8 cellular contexts compared by ENCODE assay signal in the genomic region with DNA sequence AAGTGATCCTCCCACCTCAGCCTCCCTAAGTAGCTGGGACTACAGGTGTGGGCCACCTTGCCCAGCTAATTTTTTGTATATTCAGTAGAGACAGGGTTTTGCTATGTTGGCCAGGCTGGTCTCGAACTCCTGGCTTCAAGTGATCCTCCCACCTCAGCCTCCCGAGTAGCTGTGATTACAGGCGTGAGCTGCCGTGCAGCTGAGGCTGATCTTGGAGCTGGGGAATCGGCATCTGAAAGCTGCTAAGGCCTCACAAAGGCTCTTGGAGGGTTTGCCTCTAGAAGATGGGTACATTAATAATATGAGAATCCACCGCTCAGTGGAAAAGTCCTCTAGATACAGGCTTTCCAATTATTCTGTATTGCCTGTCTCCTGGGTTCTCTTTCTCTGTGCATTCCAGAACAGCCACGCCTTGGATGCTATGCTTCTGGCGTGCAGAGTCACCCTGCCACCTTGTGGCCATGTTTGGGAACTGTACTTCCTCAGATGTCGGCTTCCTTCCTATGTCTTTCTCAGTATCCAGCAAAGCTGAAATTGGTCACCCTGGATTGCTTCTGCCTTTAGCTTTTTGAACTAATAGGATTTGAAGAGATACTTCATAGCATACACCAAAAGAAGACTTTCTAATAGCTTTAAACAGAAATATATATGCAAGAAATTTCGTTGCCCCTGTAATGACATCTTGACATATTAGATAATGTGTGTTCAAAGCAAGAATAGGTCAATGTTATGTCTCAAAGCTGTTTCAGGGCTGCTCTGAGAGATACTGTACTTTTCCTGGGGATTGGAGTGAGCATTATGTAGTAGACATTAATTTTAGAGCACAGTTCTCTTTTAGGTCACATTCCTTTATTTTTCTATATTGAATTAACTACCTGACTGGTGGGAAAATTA. TPM values are rescaled to one million over a fixed set of nuclear protein-coding genes. Genes with fewer than 3 reads are reported as not detected.
DNase-seq lines count a peak whose midpoint lies in the region; ATAC-seq and TF ChIP-seq lines count a peak whose summit lies in the region.

No MANE protein-coding gene starts in this region.

- H3K79me2 ChIP-seq in Karpas-422 (ENCODE audit: low read length) = no peaks in the 10 kb centered on the region

- no peak overlapping the region for H3K27ac Mint-ChIP-seq in activated T-cell treated with anti-CD3 and anti-CD28 coated beads, Interleukin-2, amount 50 U/mL, for 72 hours

- H3K9ac ChIP-seq in Karpas-422 (ENCODE audit: low read length) = no peak overlapping the region

- no peak overlapping the region for H3K4me2 ChIP-seq in Karpas-422 (ENCODE audit: low read depth, low read length, poor library complexity, severe bottlenecking)

- no peak overlapping the region for H3K4me3 Mint-ChIP-seq in activated T-cell treated with anti-CD3 and anti-CD28 coated beads, Interleukin-2, amount 50 U/mL, for 72 hours

- no peaks in the 10 kb centered on the region for H3K9me3 Mint-ChIP-seq in activated T-cell treated with anti-CD3 and anti-CD28 coated beads, Interleukin-2, amount 50 U/mL, for 72 hours

- H3K4me3 ChIP-seq in Karpas-422 (ENCODE audit: low read length) (no peak overlapping the region), fibroblast of the aortic adventitia (ENCODE audit: low read depth, low read length) (no peak overlapping the region), thoracic aorta (no peak overlapping the region)

- no peaks in the 10 kb centered on the region for H3K36me3 Mint-ChIP-seq in activated T-cell treated with anti-CD3 and anti-CD28 coated beads, Interleukin-2, amount 50 U/mL, for 72 hours (ENCODE audit: insufficient read depth in 2 of 2)

- H3K27ac ChIP-seq in Karpas-422 (ENCODE audit: low read length) (no peak overlapping the region), thoracic aorta (no peak overlapping the region)

- no peaks in the 10 kb centered on the region for H3K36me3 ChIP-seq in Karpas-422 (ENCODE audit: insufficient read depth, low read length)
- H3K36me3 ChIP-seq in thoracic aorta = no peaks in the 10 kb centered on the region

- no peaks in the 10 kb centered on the region for H4K20me1 ChIP-seq in Karpas-422 (ENCODE audit: insufficient read depth, low read depth, low read length)

- ATAC-seq in GM21528 (IDR thresholded peaks at IDR 0.05; ENCODE audit: low FRiP score, unreplicated experiment) (peak; percentile 88), thoracic aorta (ENCODE audit: insufficient number of reproducible peaks, low FRiP score, low read depth) (peak; percentile 86)
- ATAC-seq in activated T-cell treated with anti-CD3 and anti-CD28 coated beads, Interleukin-2, amount 50 U/mL, for 72 hours (replicated peaks in 1 of 2) = peak; percentile 88 to 95

- 0 out of 2 replicates have a peak overlapping the region, but pooled peaks have one; percentile 1 for H2AFZ ChIP-seq in Karpas-422 (ENCODE audit: low read length)

- H3K9me2 ChIP-seq in Karpas-422 (replicated peaks; ENCODE audit: insufficient read depth, low read length) = no peaks in the 10 kb centered on the region

- H3K4me1 ChIP-seq in Karpas-422 (ENCODE audit: low read length) = peaks cover 14% of the 10 kb centered on the region
- no peaks in the 10 kb centered on the region for H3K4me1 ChIP-seq in thoracic aorta (ENCODE audit: control insufficient read depth in 1 of 2, low read depth in 2 of 2)

- no peaks in the 10 kb centered on the region for H3K27me3 ChIP-seq in Karpas-422 (ENCODE audit: low read length)
- H3K27me3 ChIP-seq in thoracic aorta (replicated peaks; ENCODE audit: insufficient read depth) = no peaks in the 10 kb centered on the region

- DNase-seq in DMS153 (lab: John Stamatoyannopoulos, UW) = peak; percentile 25
- DNase-seq in Karpas-422 = peak; percentile 95
- DNase-seq in RPMI7951 (ENCODE audit: low read depth) = peak; percentile 66
- peak; percentile 75 to 80 for DNase-seq in activated T-cell treated with anti-CD3 and anti-CD28 coated beads, Interleukin-2, amount 50 U/mL, for 72 hours
- peak; percentile 87 for DNase-seq in fibroblast of the aortic adventitia (ENCODE audit: low read depth)
- DNase-seq in nucleus accumbens (lab: John Stamatoyannopoulos, UW) = peak in 50 of 56 donors; percentile 4 to 86 (median 52)
- peak; percentile 37 for DNase-seq in thoracic aorta (ENCODE audit: low spot score)

- peaks cover 14% of the 10 kb centered on the region for H3K27me3 Mint-ChIP-seq in activated T-cell treated with anti-CD3 and anti-CD28 coated beads, Interleukin-2, amount 50 U/mL, for 72 hours (ENCODE audit: low read depth)

- TF ChIP-seq CTCF in fibroblast of the aortic adventitia (IDR thresholded peaks at IDR 0.05; ENCODE audit: insufficient read depth, low read length) = peak; percentile 94
- TF ChIP-seq CTCF in thoracic aorta (IDR thresholded peaks at IDR 0.05) = peak; percentile 95

- peaks cover 14% of the 10 kb centered on the region for H3K4me1 Mint-ChIP-seq in activated T-cell treated with anti-CD3 and anti-CD28 coated beads, Interleukin-2, amount 50 U/mL, for 72 hours (ENCODE audit: low read depth)

- H3K9me3 ChIP-seq in Karpas-422 (ENCODE audit: low read length) (no peaks in the 10 kb centered on the region), thoracic aorta (no peaks in the 10 kb centered on the region)

RNA-seq across cellular contexts. Expression of gene SYT16, which starts 25.1 kb away (rescaled TPM):
- total RNA-seq in Karpas-422 (2014; rRNA removed; shearing (Covaris generic); ENCODE audit: low replicate concordance) = 3.4 and 4.8 TPM in 2 replicates
- total RNA-seq in RPMI7951 (2014; rRNA removed; shearing (Covaris generic)) = under 0.01 TPM in 2 replicates
- under 1 TPM; 0.02 to 0.09 TPM for total RNA-seq in activated T-cell treated with anti-CD3 and anti-CD28 coated beads, Interleukin-2, amount 50 U/mL, for 72 hours
- 1.6 TPM in 1 of 2 replicates, not detected in the other for total RNA-seq in fibroblast of the aortic adventitia (ENCODE audit: low replicate concordance)
- not detected for total RNA-seq in thoracic aorta

Comparison
In these comparisons a context has a peak if more than half of its experiments do, and no peak if none do; other contexts are left out.
1. DNase-seq: peak in every context shown above with its lines; median percentile 95 in Karpas-422; 87 in fibroblast of the aortic adventitia; 78 in activated T-cell treated with anti-CD3 and anti-CD28 coated beads, Interleukin-2, amount 50 U/mL, for 72 hours; 66 in RPMI7951; 52 in nucleus accumbens; 37 in thoracic aorta; 25 in DMS153.